ENCODE assay signal across 13 cellular contexts in the genomic region with DNA sequence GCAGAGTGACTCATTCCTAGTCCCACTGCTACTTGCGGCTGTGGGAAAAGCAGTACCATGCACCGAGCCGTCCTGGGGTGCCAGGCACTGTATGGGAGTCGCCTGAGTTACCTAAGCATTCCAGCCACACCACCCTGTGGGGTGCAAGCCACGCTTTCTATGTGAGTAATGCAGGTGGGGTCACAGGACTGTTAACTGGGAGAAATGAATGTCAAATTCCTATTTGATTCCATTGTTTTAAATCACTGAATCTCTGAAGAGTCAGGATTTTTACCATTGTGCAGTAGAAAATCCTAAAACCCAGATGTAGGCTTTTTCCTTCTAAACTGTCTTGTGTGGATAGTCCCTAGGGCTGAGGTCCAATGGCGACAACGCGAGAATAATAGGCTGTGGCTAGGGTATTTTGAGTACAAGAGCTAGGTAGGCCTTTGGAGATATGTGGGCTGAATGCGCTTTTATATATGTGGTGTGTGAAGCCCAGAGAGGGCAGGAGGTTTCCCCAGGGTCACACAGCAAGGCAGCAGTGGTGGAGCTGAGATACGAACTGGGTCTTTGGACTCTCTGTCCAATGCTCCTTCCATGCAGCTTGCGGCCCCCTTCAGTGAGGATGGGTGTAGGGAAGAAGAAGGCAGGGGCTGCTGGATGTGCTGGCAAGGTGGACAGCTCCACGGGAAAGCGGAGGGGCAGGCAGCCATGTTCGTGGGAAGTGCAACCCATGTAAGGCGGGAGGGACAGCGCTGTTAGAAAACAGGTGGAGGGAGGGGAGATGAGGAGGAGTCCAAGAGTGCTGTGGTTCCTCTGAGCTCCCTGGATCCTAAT.
DNase-seq lines count a peak whose midpoint lies in the region; ATAC-seq, FAIRE-seq and TF ChIP-seq lines count a peak whose summit lies in the region.
"Had no signal": no experiment of that assay in that cellular context is flagged by ENCODE, and none has a peak within 500 bp of the region (broad histone marks: within the 10 kb centered on the region; RNA-seq: fewer than 3 reads in every experiment).

No MANE protein-coding gene starts in this region.

- peaks cover 38% of the 10 kb centered on the region for H3K4me1 Mint-ChIP-seq in type B pancreatic cell (ENCODE audit: unreplicated experiment)

- H3K4me3 Mint-ChIP-seq in type B pancreatic cell = peak overlapping the region; percentile 36

- H3K9me1 ChIP-seq in K562 (ENCODE audit: control insufficient read depth, insufficient read depth, low read length) = no peaks in the 10 kb centered on the region

- H3K27ac ChIP-seq in K562 (ENCODE audit: extremely low read depth, low read depth, low read length) (no peak overlapping the region), substantia nigra (ENCODE audit: low read depth, low read length, poor library complexity, severe bottlenecking) (no peak overlapping the region)
- H3K27ac ChIP-seq: tibial artery, VCaP had no signal

- no peak for TF ChIP-seq RAD21 in K562 (CRISPR knock-in tag; conservative IDR thresholded peaks at IDR 0.05 in 1 of 2, IDR thresholded peaks at IDR 0.05 in 1 of 2)

- 1% methylated on average over 16 of the region's 16 CpGs for WGBS in K562 (ENCODE audit: insufficient coverage, low coverage, missing lambda C conversion rate)

- 0 out of 2 replicates have a peak, but pooled peaks cover 2% of the 10 kb centered on the region for H4K20me1 ChIP-seq in K562 (replicated peaks; ENCODE audit: control insufficient read depth, insufficient read depth, low read length)

- 0 out of 2 replicates have a peak, but pooled peaks cover 3% of the 10 kb centered on the region for H3K9me3 ChIP-seq in K562 (replicated peaks; ENCODE audit: control insufficient read depth, insufficient read depth, low read depth, low read length)
- H3K9me3 ChIP-seq: SK-N-SH, tibial artery had no signal

- intact Hi-C loops in K562 (cut with micrococcal nuclease) = no loop called here

- no peak for TF ChIP-seq EP300 in K562 (IDR thresholded peaks at IDR 0.05; ENCODE audit: low read length)

- POLR2A ChIA-PET in K562 (lab: Yijun Ruan, JAX) = no interaction called here

- peak overlapping the region; percentile 52 for H3K27ac Mint-ChIP-seq in type B pancreatic cell

- BruUV-seq in K562 (replicated peaks; lab: Mats Ljungman, UMichigan) = no TSS peak

- H3K4me2 ChIP-seq in K562 (ENCODE audit: insufficient read depth, low read length) = no peak overlapping the region
- H3K4me2 ChIP-seq: SK-N-SH had no signal

- no peaks in the 10 kb centered on the region for H3K4me1 ChIP-seq in K562 (replicated peaks in 1 of 2; ENCODE audit: control insufficient read depth in 2 of 2, insufficient read depth in 2 of 2, low read length in 2 of 2)
- H3K4me1 ChIP-seq: tibial artery had no signal

- TF ChIP-seq POLR2A in K562 (conservative IDR thresholded peaks at IDR 0.05) = no peak

- ATAC-seq in K562 (no peak; the same call in 2 of the 3 replicates), HG03354 (IDR thresholded peaks at IDR 0.05; ENCODE audit: poor library complexity, severe bottlenecking, unreplicated experiment) (no peak), HG03432 (IDR thresholded peaks at IDR 0.05; ENCODE audit: unreplicated experiment) (no peak)
- ATAC-seq: GM12878 had no signal

- TF ChIP-seq CTCF in K562 (IDR thresholded peaks at IDR 0.05 in 2 of 3, conservative IDR thresholded peaks at IDR 0.05 in 1 of 3; ENCODE audit: insufficient read depth in 2 of 3, low read depth in 1 of 3, low read length in 3 of 3) (no peak), kidney epithelial cell (IDR thresholded peaks at IDR 0.05; ENCODE audit: insufficient read depth, low read length, poor library complexity, severe bottlenecking) (no peak), type B pancreatic cell (conservative IDR thresholded peaks at IDR 0.05) (no peak)

- H3K4me3 ChIP-seq in K562 = no peak overlapping the region
- no peak overlapping the region for H3K4me3 ChIP-seq in kidney epithelial cell (ENCODE audit: low read depth, low read length)
- H3K4me3 ChIP-seq: GM12878, tibial artery had no signal

- H3K36me3 Mint-ChIP-seq in type B pancreatic cell = no peaks in the 10 kb centered on the region

- H3K36me3 ChIP-seq in K562 (ENCODE audit: control insufficient read depth, insufficient read depth, low read length) (no peaks in the 10 kb centered on the region), kidney epithelial cell (ENCODE audit: control insufficient read depth, insufficient read depth, low read length) (no peaks in the 10 kb centered on the region)
- H3K36me3 ChIP-seq: tibial artery had no signal

- H3K27me3 Mint-ChIP-seq in type B pancreatic cell = no peaks in the 10 kb centered on the region

- DNase-seq in HuH-7 (ENCODE audit: low spot score) = peak; percentile 35
- DNase-seq in K562 (ENCODE audit: extremely low read depth in 1 of 4, low spot score in 3 of 4) = no peak
- DNase-seq in kidney epithelial cell (ENCODE audit: low read depth) = peak; percentile 95
- DNase-seq in type B pancreatic cell (ENCODE audit: extremely low spot score, unreplicated experiment) = no peak
- DNase-seq in substantia nigra (lab: John Stamatoyannopoulos, UW) = no peak
- no peak for DNase-seq in DMS79 (lab: John Stamatoyannopoulos, UW)
- DNase-seq: effector CD4-positive, alpha-beta T cell had no signal

- peaks cover 5% of the 10 kb centered on the region for H3K9me3 Mint-ChIP-seq in type B pancreatic cell

- in situ Hi-C loops in K562 (cut with MboI) = no loop called here

- H2AFZ ChIP-seq in K562 (ENCODE audit: low read depth, low read length) = no peak overlapping the region

- H3K27me3 ChIP-seq in K562 (ENCODE audit: control insufficient read depth in 2 of 2, insufficient read depth in 2 of 2, low read length in 2 of 2) (peaks cover 13 to 54% of the 10 kb centered on the region in 2 experiments), kidney epithelial cell (ENCODE audit: control insufficient read depth, insufficient read depth, low read length) (no peaks in the 10 kb centered on the region)
- H3K27me3 ChIP-seq: tibial artery had no signal

- no peak overlapping the region for H3K9ac ChIP-seq in K562 (ENCODE audit: insufficient read depth in 1 of 2, low read depth in 2 of 2, low read length in 2 of 2)
- H3K9ac ChIP-seq: SK-N-SH had no signal

- no peak for FAIRE-seq in K562 (lab: Jason Lieb, UNC)
- FAIRE-seq: GM12878 had no signal

- no peaks in the 10 kb centered on the region for H3K79me2 ChIP-seq in K562 (ENCODE audit: control insufficient read depth, insufficient read depth, low read length)

- CTCF ChIA-PET in K562 (lab: Yijun Ruan, JAX; ENCODE audit: low intra/inter-chr PET ratio) = no interaction called here

TF ChIP-seq in K562, 482 proteins besides CTCF, POLR2A, EP300 and RAD21 (continues in another document):
- TF ChIP-seq ZFP36 (IDR thresholded peaks at IDR 0.05; ENCODE audit: low read depth, low read length, partially characterized antibody) (peak; percentile 51), RBM25 (IDR thresholded peaks at IDR 0.05; ENCODE audit: low read depth, low read length, severe bottlenecking) (peak; percentile 23), MEF2D (tag; conservative IDR thresholded peaks at IDR 0.05; ENCODE audit: low read depth) (no peak), MEF2A (IDR thresholded peaks at IDR 0.05; ENCODE audit: control insufficient read depth, low read depth, low read length) (no peak), ZNF830 (CRISPR knock-in tag; IDR thresholded peaks at IDR 0.05) (no peak), KLF1 (tag; IDR thresholded peaks at IDR 0.05) (no peak), ZNF212 (CRISPR knock-in tag; IDR thresholded peaks at IDR 0.05) (no peak), LEF1 (IDR thresholded peaks at IDR 0.05) (no peak), HIVEP1 (CRISPR knock-in tag; IDR thresholded peaks at IDR 0.05) (no peak), PRPF4 (IDR thresholded peaks at IDR 0.05; ENCODE audit: insufficient read depth, low read depth, low read length, poor library complexity, severe bottlenecking) (no peak), POLR3G (IDR thresholded peaks at IDR 0.05; ENCODE audit: extremely low read depth, insufficient read length, insufficient replicate concordance) (no peak), ETV5 (CRISPR knock-in tag; IDR thresholded peaks at IDR 0.05; ENCODE audit: low read depth) (no peak), HDAC6 (IDR thresholded peaks at IDR 0.05; ENCODE audit: low read depth, low read length) (no peak), SRSF9 (IDR thresholded peaks at IDR 0.05; ENCODE audit: borderline replicate concordance, low read depth, low read length) (no peak), MYC (IDR thresholded peaks at IDR 0.05; ENCODE audit: low read depth, low read length) (no peak), MYC (CRISPR knock-in tag; IDR thresholded peaks at IDR 0.05; ENCODE audit: borderline replicate concordance, low read depth) (no peak), HDGF (IDR thresholded peaks at IDR 0.05) (no peak), ELK1 (CRISPR knock-in tag; IDR thresholded peaks at IDR 0.05) (no peak), CBX1 (IDR thresholded peaks at IDR 0.05; ENCODE audit: low read depth) (no peak), NELFE (IDR thresholded peaks at IDR 0.05; ENCODE audit: insufficient read depth, insufficient read length) (no peak), ELF4 (CRISPR knock-in tag; IDR thresholded peaks at IDR 0.05) (no peak)
- TF ChIP-seq, protein P1, sequence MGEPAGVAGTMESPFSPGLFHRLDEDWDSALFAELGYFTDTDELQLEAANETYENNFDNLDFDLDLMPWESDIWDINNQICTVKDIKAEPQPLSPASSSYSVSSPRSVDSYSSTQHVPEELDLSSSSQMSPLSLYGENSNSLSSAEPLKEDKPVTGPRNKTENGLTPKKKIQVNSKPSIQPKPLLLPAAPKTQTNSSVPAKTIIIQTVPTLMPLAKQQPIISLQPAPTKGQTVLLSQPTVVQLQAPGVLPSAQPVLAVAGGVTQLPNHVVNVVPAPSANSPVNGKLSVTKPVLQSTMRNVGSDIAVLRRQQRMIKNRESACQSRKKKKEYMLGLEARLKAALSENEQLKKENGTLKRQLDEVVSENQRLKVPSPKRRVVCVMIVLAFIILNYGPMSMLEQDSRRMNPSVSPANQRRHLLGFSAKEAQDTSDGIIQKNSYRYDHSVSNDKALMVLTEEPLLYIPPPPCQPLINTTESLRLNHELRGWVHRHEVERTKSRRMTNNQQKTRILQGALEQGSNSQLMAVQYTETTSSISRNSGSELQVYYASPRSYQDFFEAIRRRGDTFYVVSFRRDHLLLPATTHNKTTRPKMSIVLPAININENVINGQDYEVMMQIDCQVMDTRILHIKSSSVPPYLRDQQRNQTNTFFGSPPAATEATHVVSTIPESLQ (CRISPR knock-in tag; IDR thresholded peaks at IDR 0.05) = no peak

Comparison
In these comparisons a context has a peak if more than half of its experiments do, and no peak if none do; other contexts are left out.
1. DNase-seq: peak in HuH-7 (single experiment) and kidney epithelial cell (single experiment); none in K562 (0 of 4), type B pancreatic cell (single experiment), substantia nigra (0 of 49) and DMS79 (single experiment).